Comparison of ENCODE assay signal across 23 cellular contexts in the genomic region with DNA sequence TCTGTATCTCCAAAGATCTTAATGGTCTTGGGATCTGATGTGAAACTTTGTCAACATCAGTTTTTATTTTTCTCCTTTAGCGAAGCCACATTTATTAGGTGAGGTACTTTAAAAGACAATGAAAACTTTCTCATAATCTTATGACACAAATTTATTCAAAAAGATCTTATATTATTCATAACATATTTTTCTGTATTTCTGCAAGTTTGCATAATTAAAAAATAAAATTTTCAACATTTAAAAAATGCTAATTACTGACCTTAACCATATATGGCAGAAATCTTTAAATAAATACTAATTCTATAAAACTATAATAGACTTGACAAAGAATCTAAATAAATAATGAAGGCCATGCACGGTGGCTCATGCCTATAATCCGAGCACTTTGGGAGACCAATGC.
"Had no signal": no experiment of that assay in that cellular context is flagged by ENCODE, and none has a peak within 500 bp of the region (broad histone marks: within the 10 kb centered on the region; RNA-seq: fewer than 3 reads in every experiment).

No MANE protein-coding gene starts in this region.

- H3K27ac ChIP-seq: left lung, lower lobe of right lung, pancreas, prostate gland, skin epidermis, transverse colon, upper lobe of left lung, vagina had no signal

- DNase-seq: left colon; left lung; lower lobe of right lung; mammary epithelial cell; mesenchymal stem cell; naive thymus-derived CD8-positive, alpha-beta T cell; nucleus accumbens; pancreas; posterior cingulate gyrus; retina; right cardiac atrium; stimulated activated CD4-positive, alpha-beta T cell treated with anti-CD3 and anti-CD28 coated beads, Interleukin-12 subunit alpha, Interleukin-12 subunit beta, amount 100 ng/mL, for 4 hours; stimulated activated CD4-positive, alpha-beta T cell treated with anti-CD3 and anti-CD28 coated beads, Interleukin-15, amount 100 ng/mL, for 24 hours; stimulated activated CD4-positive, alpha-beta T cell treated with anti-CD3 and anti-CD28 coated beads, Interleukin-2, amount 100 ng/mL, for 24 hours; stimulated activated CD4-positive, alpha-beta T cell treated with anti-CD3 and anti-CD28 coated beads, Interleukin-4, amount 100 ng/mL, for 1 hour; stimulated activated naive CD4-positive, alpha-beta T cell; transverse colon; upper lobe of left lung had no signal

- H3K4me3 ChIP-seq: left lung, lower lobe of right lung, pancreas, prostate gland, skin epidermis, transverse colon, upper lobe of left lung, vagina had no signal

- H3K4me1 ChIP-seq: left lung, lower lobe of right lung, pancreas, prostate gland, transverse colon, upper lobe of left lung, vagina had no signal

- ATAC-seq: left colon; left lung; lower lobe of right lung; naive thymus-derived CD8-positive, alpha-beta T cell; pancreas; right cardiac atrium; sciatic nerve had no signal

- FAIRE-seq: keratinocyte, pancreas had no signal

- H3K9me3 ChIP-seq: left lung, lower lobe of right lung, pancreas, prostate gland, transverse colon, upper lobe of left lung, vagina had no signal

- H3K27me3 ChIP-seq: left lung, pancreas, transverse colon, upper lobe of left lung, vagina had no signal

- H3K36me3 ChIP-seq: pancreas, prostate gland had no signal
